Comparison of ENCODE assay signal across 31 cellular contexts in the genomic region with DNA sequence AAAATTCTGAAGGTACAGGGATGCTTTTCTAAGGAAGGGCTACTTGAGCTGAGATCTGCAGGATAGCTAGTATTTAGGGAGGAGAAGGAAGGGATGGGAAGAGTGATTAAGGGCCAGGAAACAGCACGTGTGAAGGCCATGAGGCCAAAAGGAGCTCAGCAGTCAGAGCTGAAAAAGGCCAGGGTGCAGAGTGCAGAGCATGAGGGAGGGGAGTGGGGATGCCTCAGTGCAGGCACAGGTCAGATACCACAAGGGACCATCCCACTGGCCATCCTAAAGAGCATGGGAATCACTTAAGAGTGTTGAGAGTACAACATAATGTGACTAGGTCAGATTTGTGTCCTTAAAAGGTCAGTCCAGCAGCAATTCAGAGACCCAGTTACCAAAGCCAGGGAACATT. TPM values are rescaled to one million over a fixed set of nuclear protein-coding genes. Genes with fewer than 3 reads are reported as not detected.
"Had no signal": no experiment of that assay in that cellular context is flagged by ENCODE, and none has a peak within 500 bp of the region (broad histone marks: within the 10 kb centered on the region; RNA-seq: fewer than 3 reads in every experiment).

No MANE protein-coding gene starts in this region.

- H3K27me3 ChIP-seq: ovary, right lobe of liver, spleen, testis, tibial artery, transverse colon, upper lobe of right lung, uterus had no signal

- H3K9me3 ChIP-seq: neutrophil, ovary, psoas muscle, right lobe of liver, spleen, suprapubic skin, testis, tibial artery, transverse colon, upper lobe of right lung, uterus had no signal

- H3K27ac Mint-ChIP-seq: naive thymus-derived CD8-positive, alpha-beta T cell; natural killer cell treated with Interleukin-12 subunit alpha and Interleukin-12 subunit beta and Interleukin-15 and Interleukin-18, amount 100 ng/mL, for 72 hours; nephron progenitor cell; progenitor cell of endocrine pancreas; stimulated activated memory B cell treated with anti-CD40 and anti-IgM and Interleukin-4, amounts not matched to agents 10 μg/mL and 1 μg/mL and 100 μg/mL, for 72 hours; stimulated activated naive CD8-positive, alpha-beta T cell treated with anti-CD3 and anti-CD28 coated beads, Interleukin-15, amount 100 ng/mL, for 72 hours; type B pancreatic cell had no signal

- H3K4me1 Mint-ChIP-seq: naive thymus-derived CD8-positive, alpha-beta T cell; stimulated activated memory B cell treated with anti-CD40 and anti-IgM and Interleukin-4, amounts not matched to agents 10 μg/mL and 1 μg/mL and 100 μg/mL, for 72 hours; stimulated activated naive CD8-positive, alpha-beta T cell treated with anti-CD3 and anti-CD28 coated beads, Interleukin-15, amount 100 ng/mL, for 72 hours had no signal

- H3K9me3 Mint-ChIP-seq: naive thymus-derived CD8-positive, alpha-beta T cell; natural killer cell treated with Interleukin-12 subunit alpha and Interleukin-12 subunit beta and Interleukin-15 and Interleukin-18, amount 100 ng/mL, for 72 hours; nephron progenitor cell; neural crest cell; stimulated activated memory B cell treated with anti-CD40 and anti-IgM and Interleukin-4, amounts not matched to agents 10 μg/mL and 1 μg/mL and 100 μg/mL, for 72 hours; stimulated activated naive CD8-positive, alpha-beta T cell treated with anti-CD3 and anti-CD28 coated beads, Interleukin-15, amount 100 ng/mL, for 72 hours; type B pancreatic cell had no signal

- ATAC-seq: naive thymus-derived CD8-positive, alpha-beta T cell; natural killer cell treated with Interleukin-12 subunit alpha and Interleukin-12 subunit beta and Interleukin-15 and Interleukin-18, amount 100 ng/mL, for 72 hours; psoas muscle; right cardiac atrium; right lobe of liver; stimulated activated memory B cell treated with anti-CD40 and anti-IgM and Interleukin-4, amounts not matched to agents 10 μg/mL and 1 μg/mL and 100 μg/mL, for 72 hours; stimulated activated naive CD8-positive, alpha-beta T cell treated with anti-CD3 and anti-CD28 coated beads, Interleukin-15, amount 100 ng/mL, for 72 hours; stimulated activated naive CD8-positive, alpha-beta T cell treated with anti-CD3 and anti-CD28 coated beads, Interleukin-15, Interleukin-2, amounts not matched to agents 100 U/mL and 50 U/mL, for 24 hours; upper lobe of right lung had no signal

- H3K27ac ChIP-seq: neutrophil, ovary, parathyroid adenoma, psoas muscle, right lobe of liver, skin epidermis, suprapubic skin, testis, tibial artery, upper lobe of right lung had no signal

- H3K79me2 ChIP-seq: parathyroid adenoma had no signal

- H3K36me3 Mint-ChIP-seq: naive thymus-derived CD8-positive, alpha-beta T cell; natural killer cell treated with Interleukin-12 subunit alpha and Interleukin-12 subunit beta and Interleukin-15 and Interleukin-18, amount 100 ng/mL, for 72 hours; stimulated activated memory B cell treated with anti-CD40 and anti-IgM and Interleukin-4, amounts not matched to agents 10 μg/mL and 1 μg/mL and 100 μg/mL, for 72 hours; type B pancreatic cell had no signal

- DNase-seq: naive thymus-derived CD8-positive, alpha-beta T cell; nephron progenitor cell; ovary; psoas muscle; right cardiac atrium; right lobe of liver; spleen; stimulated activated CD4-positive, alpha-beta T cell treated with anti-CD3 and anti-CD28 coated beads, Interleukin-12 subunit alpha, Interleukin-12 subunit beta, amount 100 ng/mL, for 4 hours; stimulated activated CD4-positive, alpha-beta T cell treated with anti-CD3 and anti-CD28 coated beads, Interleukin-1b, Interleukin-23, amount 100 ng/mL, for 48 hours; stimulated activated CD4-positive, alpha-beta T cell treated with anti-CD3 and anti-CD28 coated beads, Interleukin-4, amount 100 ng/mL, for 1 hour; stimulated activated CD4-positive, alpha-beta T cell treated with anti-CD3 and anti-CD28 coated beads, Interleukin-4, amount 100 ng/mL, for 4 hours; stimulated activated CD8-positive, alpha-beta memory T cell treated with anti-CD3 and anti-CD28 coated beads, Interleukin-4, amount 100 ng/mL, for 48 hours; stimulated activated naive CD4-positive, alpha-beta T cell; stimulated activated naive CD8-positive, alpha-beta T cell treated with anti-CD3 and anti-CD28 coated beads, Interleukin-15, amount 100 ng/mL, for 72 hours; stimulated activated naive CD8-positive, alpha-beta T cell treated with anti-CD3 and anti-CD28 coated beads, Interleukin-15, Interleukin-2, amounts not matched to agents 100 U/mL and 50 U/mL, for 24 hours; substantia nigra; testis; transverse colon; upper lobe of right lung; uterus had no signal

- H3K4me3 ChIP-seq: ovary, psoas muscle, right lobe of liver, skin epidermis, smooth muscle cell, spleen, suprapubic skin, testis, tibial artery, transverse colon, upper lobe of right lung, uterus had no signal

- H3K36me3 ChIP-seq: neutrophil, ovary, right lobe of liver, spleen, suprapubic skin, tibial artery, transverse colon, upper lobe of right lung, uterus had no signal

- H3K4me1 ChIP-seq: parathyroid adenoma, psoas muscle, right lobe of liver, suprapubic skin, testis, upper lobe of right lung, uterus had no signal

- H3K4me3 Mint-ChIP-seq: naive thymus-derived CD8-positive, alpha-beta T cell; natural killer cell treated with Interleukin-12 subunit alpha and Interleukin-12 subunit beta and Interleukin-15 and Interleukin-18, amount 100 ng/mL, for 72 hours; nephron progenitor cell; neural crest cell; stimulated activated memory B cell treated with anti-CD40 and anti-IgM and Interleukin-4, amounts not matched to agents 10 μg/mL and 1 μg/mL and 100 μg/mL, for 72 hours; stimulated activated naive CD8-positive, alpha-beta T cell treated with anti-CD3 and anti-CD28 coated beads, Interleukin-15, amount 100 ng/mL, for 72 hours; type B pancreatic cell had no signal

- H2AFZ ChIP-seq: parathyroid adenoma had no signal

RNA-seq across cellular contexts. Expression of gene LRRN2, which starts 16.0 kb away (rescaled TPM):
- total RNA-seq: naive thymus-derived CD8-positive, alpha-beta T cell; natural killer cell treated with Interleukin-12 subunit alpha and Interleukin-12 subunit beta and Interleukin-15 and Interleukin-18, amount 100 ng/mL, for 72 hours had no signal
